In the genomic region with DNA sequence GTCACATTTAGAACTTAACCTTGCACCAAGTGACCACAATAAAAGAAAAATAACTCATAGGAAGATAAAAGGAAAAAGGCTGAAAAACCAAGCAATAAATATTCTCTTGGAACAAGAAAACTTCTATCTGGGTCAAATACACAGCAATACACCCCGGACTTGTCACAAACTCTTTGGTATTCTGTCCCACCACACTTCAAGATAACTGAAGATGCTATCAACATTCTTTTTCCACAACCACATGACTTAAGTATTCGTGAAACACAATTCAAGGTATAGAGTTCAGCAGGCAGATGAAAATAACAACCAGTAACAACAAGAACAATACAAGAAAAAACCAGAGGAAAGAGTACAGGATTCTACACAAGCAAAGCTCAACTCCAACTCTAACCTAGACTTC, we compare ENCODE assay signal across 1 cellular context.
TF ChIP-seq lines count a peak whose summit lies in the region.

No MANE protein-coding gene starts in this region.

TF ChIP-seq in WTC11, 78 proteins besides CTCF, POLR2A, EP300 and RAD21 (continued from another document):
- TF ChIP-seq ZNF281 (CRISPR knock-in tag; IDR thresholded peaks at IDR 0.05) (no peak), NFE2L1 (CRISPR knock-in tag; IDR thresholded peaks at IDR 0.05) (no peak), ZNF219 (CRISPR knock-in tag; IDR thresholded peaks at IDR 0.05; ENCODE audit: borderline replicate concordance) (no peak), ZNF396 (CRISPR knock-in tag; IDR thresholded peaks at IDR 0.05; ENCODE audit: borderline replicate concordance) (no peak), TP53 (CRISPR knock-in tag; IDR thresholded peaks at IDR 0.05) (no peak), ATF2 (CRISPR knock-in tag; IDR thresholded peaks at IDR 0.05; ENCODE audit: borderline replicate concordance, low read depth) (no peak), IRF1 (CRISPR knock-in tag; IDR thresholded peaks at IDR 0.05) (no peak), HMGA2 (CRISPR knock-in tag; IDR thresholded peaks at IDR 0.05) (no peak), ZNF232 (CRISPR knock-in tag; IDR thresholded peaks at IDR 0.05) (no peak), ZNF416 (CRISPR knock-in tag; IDR thresholded peaks at IDR 0.05) (no peak)
TF ChIP-seq in WTC11: peak in this region for 0.
